26 cellular contexts compared by ENCODE assay signal in genomic region chr9:113984639-113985380, GRCh38.
"Had no signal": no experiment of that assay in that cellular context is flagged by ENCODE, and none has a peak within 500 bp of the region (broad histone marks: within the 10 kb centered on the region; RNA-seq: fewer than 3 reads in every experiment).

No MANE protein-coding gene starts in this region.

- H3K4me3 ChIP-seq: ascending aorta, colonic mucosa, heart left ventricle had no signal

- DNase-seq: activated CD4-positive, alpha-beta memory T cell treated with anti-CD3 and anti-CD28 coated beads, Interleukin-2, amount 10 ng/mL, durations not matched to agents 7 days and 5 days; activated CD4-positive, alpha-beta T cell treated with anti-CD3 and anti-CD28 coated beads for 4 hours; activated CD4-positive, alpha-beta T cell treated with anti-CD3 and anti-CD28 coated beads, Interleukin-2, amount 10 ng/mL, durations not matched to agents 7 days and 5 days; activated CD4-positive, alpha-beta T cell treated with anti-CD3 and anti-CD28 coated beads, Interleukin-2, amount 50 U/mL, for 4 hours; activated CD4-positive, CD25-positive, alpha-beta regulatory T cell; activated CD4-positive, CD25-positive, alpha-beta regulatory T cell treated with anti-CD3 and anti-CD28 coated beads, Interleukin-2, amount 50 U/mL, for 72 hours; activated CD8-positive, alpha-beta memory T cell treated with anti-CD3 and anti-CD28 coated beads, Interleukin-2, amount 50 U/mL, for 48 hours; activated gamma-delta T cell; activated naive CD4-positive, alpha-beta T cell; activated naive CD4-positive, alpha-beta T cell treated with anti-CD3 and anti-CD28 coated beads, Interleukin-2, amount 10 ng/mL, durations not matched to agents 7 days and 5 days; activated naive CD8-positive, alpha-beta T cell treated with anti-CD3 and anti-CD28 coated beads, Interleukin-2, amount 10 ng/mL, durations not matched to agents 7 days and 5 days; activated T-cell treated with anti-CD3 and anti-CD28 coated beads for 4 hours; activated T-cell treated with anti-CD3 and anti-CD28 coated beads, Interleukin-2, amount 50 U/mL, for 24 hours; activated T-cell treated with anti-CD3 and anti-CD28 coated beads, Interleukin-2, amount 50 U/mL, for 72 hours; brain microvascular endothelial cell; caudate nucleus; colonic mucosa; effector memory CD4-positive, alpha-beta T cell; endodermal cell; foreskin fibroblast; heart left ventricle; T-helper 2 cell had no signal

- H3K9me3 Mint-ChIP-seq: activated CD4-positive, alpha-beta memory T cell treated with anti-CD3 and anti-CD28 coated beads, Interleukin-2, amount 10 ng/mL, durations not matched to agents 7 days and 5 days; activated CD4-positive, alpha-beta T cell treated with anti-CD3 and anti-CD28 coated beads, Interleukin-2, amount 10 ng/mL, durations not matched to agents 7 days and 5 days; activated naive CD4-positive, alpha-beta T cell treated with anti-CD3 and anti-CD28 coated beads, Interleukin-2, amount 10 ng/mL, durations not matched to agents 7 days and 5 days; activated naive CD4-positive, alpha-beta T cell treated with anti-CD3 and anti-CD28 coated beads, Interleukin-2, amount 50 U/mL, for 72 hours; activated naive CD8-positive, alpha-beta T cell treated with anti-CD3 and anti-CD28 coated beads, Interleukin-2, amount 10 ng/mL, durations not matched to agents 7 days and 5 days; activated T-cell treated with anti-CD3 and anti-CD28 coated beads, Interleukin-2, amount 50 U/mL, for 24 hours; activated T-cell treated with anti-CD3 and anti-CD28 coated beads, Interleukin-2, amount 50 U/mL, for 72 hours; endodermal cell had no signal

- ATAC-seq: activated naive CD4-positive, alpha-beta T cell treated with anti-CD3 and anti-CD28 coated beads, Interleukin-2, amount 50 U/mL, for 72 hours; activated T-cell treated with anti-CD3 and anti-CD28 coated beads, Interleukin-2, amount 50 U/mL, for 72 hours; esophagus mucosa; heart left ventricle had no signal

- H3K4me1 Mint-ChIP-seq: activated CD4-positive, alpha-beta memory T cell treated with anti-CD3 and anti-CD28 coated beads, Interleukin-2, amount 10 ng/mL, durations not matched to agents 7 days and 5 days; activated CD4-positive, alpha-beta T cell treated with anti-CD3 and anti-CD28 coated beads, Interleukin-2, amount 10 ng/mL, durations not matched to agents 7 days and 5 days; activated naive CD4-positive, alpha-beta T cell treated with anti-CD3 and anti-CD28 coated beads, Interleukin-2, amount 10 ng/mL, durations not matched to agents 7 days and 5 days; activated naive CD8-positive, alpha-beta T cell treated with anti-CD3 and anti-CD28 coated beads, Interleukin-2, amount 10 ng/mL, durations not matched to agents 7 days and 5 days; endodermal cell had no signal

- H3K36me3 Mint-ChIP-seq: activated naive CD4-positive, alpha-beta T cell treated with anti-CD3 and anti-CD28 coated beads, Interleukin-2, amount 10 ng/mL, durations not matched to agents 7 days and 5 days; activated naive CD4-positive, alpha-beta T cell treated with anti-CD3 and anti-CD28 coated beads, Interleukin-2, amount 50 U/mL, for 72 hours; activated naive CD8-positive, alpha-beta T cell treated with anti-CD3 and anti-CD28 coated beads, Interleukin-2, amount 10 ng/mL, durations not matched to agents 7 days and 5 days had no signal

- FAIRE-seq: frontal cortex had no signal

- H3K36me3 ChIP-seq: ascending aorta, colonic mucosa had no signal

- H3K9me3 ChIP-seq: ascending aorta, colonic mucosa, heart left ventricle had no signal

- H3K4me1 ChIP-seq: colonic mucosa had no signal

- H3K27me3 ChIP-seq: ascending aorta, brain microvascular endothelial cell, colonic mucosa, heart left ventricle had no signal

- H3K27ac ChIP-seq: ascending aorta, brain microvascular endothelial cell, colonic mucosa, heart left ventricle had no signal

- H3K4me3 Mint-ChIP-seq: activated CD4-positive, alpha-beta memory T cell treated with anti-CD3 and anti-CD28 coated beads, Interleukin-2, amount 10 ng/mL, durations not matched to agents 7 days and 5 days; activated CD4-positive, alpha-beta T cell treated with anti-CD3 and anti-CD28 coated beads, Interleukin-2, amount 10 ng/mL, durations not matched to agents 7 days and 5 days; activated naive CD4-positive, alpha-beta T cell treated with anti-CD3 and anti-CD28 coated beads, Interleukin-2, amount 10 ng/mL, durations not matched to agents 7 days and 5 days; activated naive CD8-positive, alpha-beta T cell treated with anti-CD3 and anti-CD28 coated beads, Interleukin-2, amount 10 ng/mL, durations not matched to agents 7 days and 5 days; activated T-cell treated with anti-CD3 and anti-CD28 coated beads, Interleukin-2, amount 50 U/mL, for 24 hours; activated T-cell treated with anti-CD3 and anti-CD28 coated beads, Interleukin-2, amount 50 U/mL, for 72 hours; endodermal cell had no signal

- H3K27ac Mint-ChIP-seq: activated CD4-positive, alpha-beta memory T cell treated with anti-CD3 and anti-CD28 coated beads, Interleukin-2, amount 10 ng/mL, durations not matched to agents 7 days and 5 days; activated CD4-positive, alpha-beta T cell treated with anti-CD3 and anti-CD28 coated beads, Interleukin-2, amount 10 ng/mL, durations not matched to agents 7 days and 5 days; activated naive CD4-positive, alpha-beta T cell treated with anti-CD3 and anti-CD28 coated beads, Interleukin-2, amount 10 ng/mL, durations not matched to agents 7 days and 5 days; activated naive CD4-positive, alpha-beta T cell treated with anti-CD3 and anti-CD28 coated beads, Interleukin-2, amount 50 U/mL, for 72 hours; activated naive CD8-positive, alpha-beta T cell treated with anti-CD3 and anti-CD28 coated beads, Interleukin-2, amount 10 ng/mL, durations not matched to agents 7 days and 5 days; activated T-cell treated with anti-CD3 and anti-CD28 coated beads, Interleukin-2, amount 50 U/mL, for 24 hours; activated T-cell treated with anti-CD3 and anti-CD28 coated beads, Interleukin-2, amount 50 U/mL, for 72 hours; endodermal cell had no signal

- H3K27me3 Mint-ChIP-seq: activated CD4-positive, alpha-beta memory T cell treated with anti-CD3 and anti-CD28 coated beads, Interleukin-2, amount 10 ng/mL, durations not matched to agents 7 days and 5 days; activated CD4-positive, alpha-beta T cell treated with anti-CD3 and anti-CD28 coated beads, Interleukin-2, amount 10 ng/mL, durations not matched to agents 7 days and 5 days; activated naive CD4-positive, alpha-beta T cell treated with anti-CD3 and anti-CD28 coated beads, Interleukin-2, amount 10 ng/mL, durations not matched to agents 7 days and 5 days; activated naive CD8-positive, alpha-beta T cell treated with anti-CD3 and anti-CD28 coated beads, Interleukin-2, amount 10 ng/mL, durations not matched to agents 7 days and 5 days; activated T-cell treated with anti-CD3 and anti-CD28 coated beads, Interleukin-2, amount 50 U/mL, for 24 hours had no signal
